ENCODE assay signal across 1 cellular context in genomic region chr10:71970869-71971268, GRCh38.
TF ChIP-seq lines count a peak whose summit lies in the region.

No MANE protein-coding gene starts in this region.

TF ChIP-seq in SK-N-SH treated with all-trans-retinoic acid at 6 μM for 48 hours, 23 proteins besides CTCF, POLR2A, EP300 and RAD21 (continued from another document):
- TF ChIP-seq, protein P1, sequence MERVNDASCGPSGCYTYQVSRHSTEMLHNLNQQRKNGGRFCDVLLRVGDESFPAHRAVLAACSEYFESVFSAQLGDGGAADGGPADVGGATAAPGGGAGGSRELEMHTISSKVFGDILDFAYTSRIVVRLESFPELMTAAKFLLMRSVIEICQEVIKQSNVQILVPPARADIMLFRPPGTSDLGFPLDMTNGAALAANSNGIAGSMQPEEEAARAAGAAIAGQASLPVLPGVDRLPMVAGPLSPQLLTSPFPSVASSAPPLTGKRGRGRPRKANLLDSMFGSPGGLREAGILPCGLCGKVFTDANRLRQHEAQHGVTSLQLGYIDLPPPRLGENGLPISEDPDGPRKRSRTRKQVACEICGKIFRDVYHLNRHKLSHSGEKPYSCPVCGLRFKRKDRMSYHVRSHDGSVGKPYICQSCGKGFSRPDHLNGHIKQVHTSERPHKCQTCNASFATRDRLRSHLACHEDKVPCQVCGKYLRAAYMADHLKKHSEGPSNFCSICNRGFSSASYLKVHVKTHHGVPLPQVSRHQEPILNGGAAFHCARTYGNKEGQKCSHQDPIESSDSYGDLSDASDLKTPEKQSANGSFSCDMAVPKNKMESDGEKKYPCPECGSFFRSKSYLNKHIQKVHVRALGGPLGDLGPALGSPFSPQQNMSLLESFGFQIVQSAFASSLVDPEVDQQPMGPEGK (CRISPR knock-in tag; IDR thresholded peaks at IDR 0.05; ENCODE audit: borderline replicate concordance), result no peak
- TF ChIP-seq TOX (CRISPR knock-in tag; IDR thresholded peaks at IDR 0.05; ENCODE audit: borderline replicate concordance) (no peak), CSDC2 (CRISPR knock-in tag; IDR thresholded peaks at IDR 0.05) (no peak), ARNTL (CRISPR knock-in tag; IDR thresholded peaks at IDR 0.05; ENCODE audit: borderline replicate concordance, low read depth) (no peak), ESRRG (CRISPR knock-in tag; IDR thresholded peaks at IDR 0.05) (no peak)
- TF ChIP-seq, protein P2, sequence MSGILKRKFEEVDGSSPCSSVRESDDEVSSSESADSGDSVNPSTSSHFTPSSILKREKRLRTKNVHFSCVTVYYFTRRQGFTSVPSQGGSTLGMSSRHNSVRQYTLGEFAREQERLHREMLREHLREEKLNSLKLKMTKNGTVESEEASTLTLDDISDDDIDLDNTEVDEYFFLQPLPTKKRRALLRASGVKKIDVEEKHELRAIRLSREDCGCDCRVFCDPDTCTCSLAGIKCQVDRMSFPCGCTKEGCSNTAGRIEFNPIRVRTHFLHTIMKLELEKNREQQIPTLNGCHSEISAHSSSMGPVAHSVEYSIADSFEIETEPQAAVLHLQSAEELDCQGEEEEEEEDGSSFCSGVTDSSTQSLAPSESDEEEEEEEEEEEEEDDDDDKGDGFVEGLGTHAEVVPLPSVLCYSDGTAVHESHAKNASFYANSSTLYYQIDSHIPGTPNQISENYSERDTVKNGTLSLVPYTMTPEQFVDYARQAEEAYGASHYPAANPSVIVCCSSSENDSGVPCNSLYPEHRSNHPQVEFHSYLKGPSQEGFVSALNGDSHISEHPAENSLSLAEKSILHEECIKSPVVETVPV (CRISPR knock-in tag; IDR thresholded peaks at IDR 0.05), result no peak
- TF ChIP-seq, protein P3, sequence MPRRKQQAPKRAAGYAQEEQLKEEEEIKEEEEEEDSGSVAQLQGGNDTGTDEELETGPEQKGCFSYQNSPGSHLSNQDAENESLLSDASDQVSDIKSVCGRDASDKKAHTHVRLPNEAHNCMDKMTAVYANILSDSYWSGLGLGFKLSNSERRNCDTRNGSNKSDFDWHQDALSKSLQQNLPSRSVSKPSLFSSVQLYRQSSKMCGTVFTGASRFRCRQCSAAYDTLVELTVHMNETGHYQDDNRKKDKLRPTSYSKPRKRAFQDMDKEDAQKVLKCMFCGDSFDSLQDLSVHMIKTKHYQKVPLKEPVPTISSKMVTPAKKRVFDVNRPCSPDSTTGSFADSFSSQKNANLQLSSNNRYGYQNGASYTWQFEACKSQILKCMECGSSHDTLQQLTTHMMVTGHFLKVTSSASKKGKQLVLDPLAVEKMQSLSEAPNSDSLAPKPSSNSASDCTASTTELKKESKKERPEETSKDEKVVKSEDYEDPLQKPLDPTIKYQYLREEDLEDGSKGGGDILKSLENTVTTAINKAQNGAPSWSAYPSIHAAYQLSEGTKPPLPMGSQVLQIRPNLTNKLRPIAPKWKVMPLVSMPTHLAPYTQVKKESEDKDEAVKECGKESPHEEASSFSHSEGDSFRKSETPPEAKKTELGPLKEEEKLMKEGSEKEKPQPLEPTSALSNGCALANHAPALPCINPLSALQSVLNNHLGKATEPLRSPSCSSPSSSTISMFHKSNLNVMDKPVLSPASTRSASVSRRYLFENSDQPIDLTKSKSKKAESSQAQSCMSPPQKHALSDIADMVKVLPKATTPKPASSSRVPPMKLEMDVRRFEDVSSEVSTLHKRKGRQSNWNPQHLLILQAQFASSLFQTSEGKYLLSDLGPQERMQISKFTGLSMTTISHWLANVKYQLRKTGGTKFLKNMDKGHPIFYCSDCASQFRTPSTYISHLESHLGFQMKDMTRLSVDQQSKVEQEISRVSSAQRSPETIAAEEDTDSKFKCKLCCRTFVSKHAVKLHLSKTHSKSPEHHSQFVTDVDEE (CRISPR knock-in tag; IDR thresholded peaks at IDR 0.05), result no peak
